ENCODE assay signal across 8 cellular contexts in the genomic region with DNA sequence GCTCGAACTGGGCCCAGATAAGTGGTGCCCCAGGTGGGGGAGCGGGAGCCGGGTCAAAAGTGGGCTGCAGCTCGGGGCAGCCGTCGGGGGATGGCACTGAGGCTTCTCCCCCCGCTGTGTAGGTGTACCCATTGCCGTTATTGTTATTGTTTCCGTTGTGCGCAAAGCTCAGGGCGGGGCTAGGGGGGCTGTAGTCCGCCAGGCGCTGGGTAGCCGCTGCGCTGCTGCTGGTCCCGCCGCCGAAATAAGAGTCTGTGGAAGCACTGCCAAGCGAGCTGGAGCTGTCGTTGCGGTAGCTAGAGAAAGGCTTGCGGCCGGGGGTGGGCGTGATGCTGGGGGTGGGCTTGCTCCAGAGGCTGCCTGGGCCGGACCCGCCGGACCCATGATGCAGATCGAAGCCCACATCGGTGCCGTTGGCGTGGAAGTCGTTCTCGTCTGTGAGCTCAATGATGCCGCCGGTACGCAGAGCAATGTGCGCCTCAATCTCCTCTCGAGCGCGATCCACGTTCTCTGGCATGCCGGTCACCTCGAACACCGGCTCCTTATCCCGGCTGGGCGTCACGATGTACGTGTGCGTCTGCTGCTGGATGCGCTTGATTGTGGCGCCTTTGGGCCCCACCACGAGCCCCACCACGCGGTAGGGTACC. TPM values are rescaled to one million over a fixed set of nuclear protein-coding genes. Genes with fewer than 3 reads are reported as not detected.
DNase-seq lines count a peak whose midpoint lies in the region; ATAC-seq and TF ChIP-seq lines count a peak whose summit lies in the region.

No MANE protein-coding gene starts in this region.

- intact Hi-C loops in activated naive CD4-positive, alpha-beta T cell treated with anti-CD3 and anti-CD28 coated beads for 36 hours (cut with micrococcal nuclease), result loop anchor here (10.0 kb wide), 2 partner anchors 221 to 1349 kb away; a partner anchor contains a TSS
- intact Hi-C loops in lower lobe of right lung (cut with DNase I), result no loop called here

- H3K27ac ChIP-seq in brain microvascular endothelial cell, result peak overlapping the region; percentile 81
- H3K27ac ChIP-seq in lower lobe of right lung, result no peak overlapping the region

- no peaks in the 10 kb centered on the region for H3K36me3 Mint-ChIP-seq in activated naive CD4-positive, alpha-beta T cell treated with anti-CD3 and anti-CD28 coated beads for 36 hours (ENCODE audit: low read depth)
- no peaks in the 10 kb centered on the region for H3K36me3 Mint-ChIP-seq in activated naive CD4-positive, alpha-beta T cell treated with anti-CD3 and anti-CD28 coated beads, Interleukin-2, amount 50 U/mL, for 72 hours
- H3K36me3 Mint-ChIP-seq in type B pancreatic cell, result peaks cover 14% of the 10 kb centered on the region

- in situ Hi-C loops in brain microvascular endothelial cell (cut with HindIII; ENCODE audit: low pct_ligation_motif_present, low sequenced_read_pairs), result no loop called here

- peaks cover 12% of the 10 kb centered on the region for H3K36me3 ChIP-seq in brain microvascular endothelial cell (replicated peaks)
- H3K36me3 ChIP-seq in lower lobe of right lung, result no peaks in the 10 kb centered on the region

- no peaks in the 10 kb centered on the region for H3K9me3 Mint-ChIP-seq in activated naive CD4-positive, alpha-beta T cell treated with anti-CD3 and anti-CD28 coated beads for 36 hours
- H3K9me3 Mint-ChIP-seq in activated naive CD4-positive, alpha-beta T cell treated with anti-CD3 and anti-CD28 coated beads, Interleukin-2, amount 50 U/mL, for 72 hours, result no peaks in the 10 kb centered on the region
- no peaks in the 10 kb centered on the region for H3K9me3 Mint-ChIP-seq in type B pancreatic cell

- ATAC-seq in activated naive CD4-positive, alpha-beta T cell treated with anti-CD3 and anti-CD28 coated beads, Interleukin-2, amount 50 U/mL, for 72 hours, result no peak
- ATAC-seq in lower lobe of right lung (no peak), HG02588 (IDR thresholded peaks at IDR 0.05; ENCODE audit: unreplicated experiment) (no peak), HG02623 (IDR thresholded peaks at IDR 0.05; ENCODE audit: unreplicated experiment) (no peak)

- H3K4me3 ChIP-seq in brain microvascular endothelial cell (ENCODE audit: low read depth, low read length) (peak overlapping the region; percentile 83), lower lobe of right lung (peak overlapping the region; percentile 76)

- peaks cover 26% of the 10 kb centered on the region for H3K27me3 Mint-ChIP-seq in activated naive CD4-positive, alpha-beta T cell treated with anti-CD3 and anti-CD28 coated beads for 36 hours (ENCODE audit: low read depth)
- H3K27me3 Mint-ChIP-seq in type B pancreatic cell, result peaks cover 13% of the 10 kb centered on the region

- CTCF ChIA-PET in activated naive CD4-positive, alpha-beta T cell treated with anti-CD3 and anti-CD28 coated beads for 36 hours (lab: Charles Lee), result no interaction called here

- peak overlapping the region; percentile 84 for H3K4me3 Mint-ChIP-seq in activated naive CD4-positive, alpha-beta T cell treated with anti-CD3 and anti-CD28 coated beads for 36 hours
- H3K4me3 Mint-ChIP-seq in type B pancreatic cell, result peak overlapping the region; percentile 97

- H3K27me3 ChIP-seq in brain microvascular endothelial cell (replicated peaks) (no peaks in the 10 kb centered on the region), lower lobe of right lung (ENCODE audit: low read depth) (peaks cover 7% of the 10 kb centered on the region)

- H3K9me3 ChIP-seq in lower lobe of right lung, result no peaks in the 10 kb centered on the region

- no peak for DNase-seq in activated naive CD4-positive, alpha-beta T cell treated with anti-CD3 and anti-CD28 coated beads for 36 hours
- no peak for DNase-seq in activated naive CD4-positive, alpha-beta T cell treated with anti-CD3 and anti-CD28 coated beads, Interleukin-2, amount 50 U/mL, for 72 hours (ENCODE audit: low spot score in 2 of 2)
- DNase-seq in brain microvascular endothelial cell (no peak), lower lobe of right lung (peak; percentile 46), type B pancreatic cell (ENCODE audit: extremely low spot score, unreplicated experiment) (peak; percentile 70), kidney tubule cell (ENCODE audit: low spot score) (no peak)

- H3K27ac Mint-ChIP-seq in activated naive CD4-positive, alpha-beta T cell treated with anti-CD3 and anti-CD28 coated beads for 36 hours, result no peak overlapping the region
- no peak overlapping the region for H3K27ac Mint-ChIP-seq in activated naive CD4-positive, alpha-beta T cell treated with anti-CD3 and anti-CD28 coated beads, Interleukin-2, amount 50 U/mL, for 72 hours
- H3K27ac Mint-ChIP-seq in type B pancreatic cell, result peak overlapping the region; percentile 87

- peaks cover 34% of the 10 kb centered on the region for H3K4me1 ChIP-seq in lower lobe of right lung

- TF ChIP-seq CTCF in brain microvascular endothelial cell (IDR thresholded peaks at IDR 0.05; ENCODE audit: low read depth, low read length, missing control alignments) (no peak), lower lobe of right lung (IDR thresholded peaks at IDR 0.05) (no peak), type B pancreatic cell (conservative IDR thresholded peaks at IDR 0.05) (no peak)

- peaks cover 10% of the 10 kb centered on the region for H3K4me1 Mint-ChIP-seq in activated naive CD4-positive, alpha-beta T cell treated with anti-CD3 and anti-CD28 coated beads for 36 hours (ENCODE audit: low read depth)
- H3K4me1 Mint-ChIP-seq in type B pancreatic cell (ENCODE audit: unreplicated experiment), result peaks cover 30% of the 10 kb centered on the region

RNA-seq across cellular contexts. Expression of a gene that starts 2.0 kb away (rescaled TPM):
- total RNA-seq in activated naive CD4-positive, alpha-beta T cell treated with anti-CD3 and anti-CD28 coated beads for 36 hours, result under 1 TPM; 0.57 to 0.84 TPM
- 1 to 10 TPM; 1.2 to 1.5 TPM for total RNA-seq in activated naive CD4-positive, alpha-beta T cell treated with anti-CD3 and anti-CD28 coated beads, Interleukin-2, amount 50 U/mL, for 72 hours
- total RNA-seq in lower lobe of right lung (1.8 TPM), type B pancreatic cell (ENCODE audit: low replicate concordance) (14.2 and 46.1 TPM in 2 replicates)

Comparison
In these comparisons a context has a peak if more than half of its experiments do, and no peak if none do; other contexts are left out.
1. DNase-seq: peak in lower lobe of right lung (single experiment) and type B pancreatic cell (single experiment); none in activated naive CD4-positive, alpha-beta T cell treated with anti-CD3 and anti-CD28 coated beads for 36 hours (single experiment), activated naive CD4-positive, alpha-beta T cell treated with anti-CD3 and anti-CD28 coated beads, Interleukin-2, amount 50 U/mL, for 72 hours (0 of 2), brain microvascular endothelial cell (single experiment) and kidney tubule cell (single experiment).